Comparison of ENCODE assay signal across 5 cellular contexts in genomic region chr6:32004393-32004792, GRCh38. TPM values are rescaled to one million over a fixed set of nuclear protein-coding genes. Genes with fewer than 3 reads are reported as not detected.
"Had no signal": no experiment of that assay in that cellular context is flagged by ENCODE, and none has a peak within 500 bp of the region (broad histone marks: within the 10 kb centered on the region; RNA-seq: fewer than 3 reads in every experiment).

No MANE protein-coding gene starts in this region.

RNA-seq across cellular contexts. Expression of gene CYP21A2, which starts 33.8 kb away (rescaled TPM):
- total RNA-seq: HT-29, IMR-90, M059J, Right ventricle myocardium superior, SJSA1 had no signal
